1 cellular context compared by ENCODE assay signal in the genomic region with DNA sequence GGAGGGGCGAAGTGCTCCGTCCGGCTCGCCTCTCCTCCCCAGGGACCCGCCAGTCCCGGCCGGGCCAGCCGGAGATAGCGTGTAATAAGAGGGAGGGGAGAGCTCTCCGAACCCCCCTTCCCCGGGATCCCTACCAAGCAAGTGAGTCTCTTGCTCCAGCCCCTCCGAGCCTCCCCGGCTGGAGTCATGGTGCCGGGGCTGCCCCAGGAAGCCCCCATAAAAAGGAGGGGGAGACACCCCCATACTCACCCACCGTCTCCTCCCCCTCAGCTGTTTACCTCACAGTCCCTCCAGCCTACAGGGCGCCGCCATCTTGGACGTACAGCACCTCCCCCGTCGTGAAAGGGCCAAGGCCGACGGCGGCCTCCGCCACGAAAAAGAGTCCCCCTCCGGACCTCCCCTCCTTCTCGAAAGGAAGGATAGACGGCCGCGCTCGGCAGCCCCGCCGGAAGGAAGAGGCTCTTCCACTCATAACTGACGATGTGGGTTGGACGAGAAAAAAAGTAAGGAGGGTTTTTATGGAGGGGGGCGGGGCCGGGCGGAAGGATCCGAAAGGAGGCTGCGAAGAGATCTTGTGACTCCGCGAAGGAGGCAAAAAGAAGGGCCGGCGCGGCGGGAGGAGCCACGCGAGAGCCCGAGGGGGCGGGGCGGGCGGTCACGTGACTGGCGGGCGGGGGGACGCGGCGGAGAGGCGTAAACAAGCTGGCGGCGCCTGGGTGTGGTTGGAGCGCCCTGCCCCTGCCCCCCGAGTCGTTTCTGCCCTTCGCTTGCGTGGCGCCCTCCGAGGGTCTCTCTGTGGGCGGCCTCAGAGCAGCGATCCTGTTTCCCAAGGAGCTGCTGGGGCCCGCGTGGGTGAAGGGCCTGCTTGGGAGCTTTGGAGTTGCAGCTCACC.
TF ChIP-seq lines count a peak whose summit lies in the region.

Gene TSC1 (minus strand): TSS at position 323 of the 892 bp plus-strand sequence. CDS start 15,744 bp downstream, outside the sequence.

TF ChIP-seq in GM12878, 131 proteins besides CTCF, POLR2A, EP300 and RAD21 (continued from another document):
- TF ChIP-seq ZBTB33 (IDR thresholded peaks at IDR 0.05) (peak; percentile 50; the same call in 1 of the 2 replicates), IKZF1 (conservative IDR thresholded peaks at IDR 0.05) (peak; percentile 72), RELB (IDR thresholded peaks at IDR 0.05; ENCODE audit: low read depth) (peak; percentile 91), ASH2L (IDR thresholded peaks at IDR 0.05; ENCODE audit: borderline replicate concordance, low read depth) (peak; percentile 90; the same call in 1 of the 2 replicates), TCF12 (IDR thresholded peaks at IDR 0.05; ENCODE audit: low read depth, low read length) (peak; percentile 51; the same call in 1 of the 2 replicates), MXI1 (IDR thresholded peaks at IDR 0.05; ENCODE audit: low read depth, low read length) (peak; percentile 86), CHD4 (IDR thresholded peaks at IDR 0.05) (no peak), POU2F2 (IDR thresholded peaks at IDR 0.05; ENCODE audit: borderline replicate concordance, low read depth, low read length) (peak; percentile 84; the same call in 2 of the 3 replicates), SMAD5 (IDR thresholded peaks at IDR 0.05; ENCODE audit: low read depth) (no peak), ZNF274 (IDR thresholded peaks at IDR 0.05; ENCODE audit: insufficient read depth, insufficient read length) (no peak), YBX1 (IDR thresholded peaks at IDR 0.05) (no peak), HDGF (IDR thresholded peaks at IDR 0.05) (no peak), RELA (IDR thresholded peaks at IDR 0.05; ENCODE audit: borderline replicate concordance, partially characterized antibody) (peak; percentile 88), PBX3 (IDR thresholded peaks at IDR 0.05; ENCODE audit: insufficient replicate concordance, low read depth, low read length) (peak; percentile 86), GABPA (IDR thresholded peaks at IDR 0.05; ENCODE audit: low read depth) (peak; percentile 81), SUPT20H (IDR thresholded peaks at IDR 0.05; ENCODE audit: borderline replicate concordance, control insufficient read depth, low read depth, low read length) (no peak), ZNF24 (IDR thresholded peaks at IDR 0.05) (no peak), CBFB (IDR thresholded peaks at IDR 0.05; ENCODE audit: low read depth) (peak; percentile 70), PRDM15 (CRISPR knock-in tag; IDR thresholded peaks at IDR 0.05) (no peak)
- TF ChIP-seq, protein P1, sequence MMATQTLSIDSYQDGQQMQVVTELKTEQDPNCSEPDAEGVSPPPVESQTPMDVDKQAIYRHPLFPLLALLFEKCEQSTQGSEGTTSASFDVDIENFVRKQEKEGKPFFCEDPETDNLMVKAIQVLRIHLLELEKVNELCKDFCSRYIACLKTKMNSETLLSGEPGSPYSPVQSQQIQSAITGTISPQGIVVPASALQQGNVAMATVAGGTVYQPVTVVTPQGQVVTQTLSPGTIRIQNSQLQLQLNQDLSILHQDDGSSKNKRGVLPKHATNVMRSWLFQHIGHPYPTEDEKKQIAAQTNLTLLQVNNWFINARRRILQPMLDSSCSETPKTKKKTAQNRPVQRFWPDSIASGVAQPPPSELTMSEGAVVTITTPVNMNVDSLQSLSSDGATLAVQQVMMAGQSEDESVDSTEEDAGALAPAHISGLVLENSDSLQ (IDR thresholded peaks at IDR 0.05) = peak; percentile 69
